ENCODE assay signal across 16 cellular contexts in the genomic region with DNA sequence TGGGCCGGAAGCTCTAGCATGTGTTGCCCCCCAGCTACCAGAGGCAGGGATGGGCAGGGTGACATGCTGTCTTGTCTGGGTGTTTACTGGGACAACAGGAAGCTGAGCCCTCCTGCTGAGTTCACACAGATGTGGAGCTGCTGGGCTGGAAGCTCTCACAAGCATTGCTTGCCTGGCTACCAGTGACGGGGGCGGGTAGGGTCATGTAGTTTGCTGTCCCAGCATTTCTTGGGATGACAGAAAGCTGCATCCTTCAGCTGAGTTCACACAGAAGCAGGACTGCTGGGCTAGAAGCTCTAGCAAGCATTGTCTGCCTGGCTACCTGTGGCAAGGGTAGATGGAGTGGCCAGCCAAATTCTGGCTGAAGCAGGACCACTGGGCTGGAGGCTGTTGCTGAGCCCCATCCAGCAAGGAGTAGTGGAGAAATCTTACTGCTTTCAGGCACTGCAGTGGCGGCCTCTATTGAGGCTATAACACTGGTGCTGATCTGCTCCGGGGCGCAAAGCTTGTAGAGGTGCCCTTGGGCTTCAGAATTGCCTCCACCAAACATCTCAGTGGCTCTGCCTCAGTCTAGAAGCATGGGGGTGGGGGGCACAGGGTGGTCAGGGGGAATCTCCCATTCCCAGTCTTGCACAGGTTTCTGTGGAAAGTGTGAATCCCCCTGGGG. TPM values are rescaled to one million over a fixed set of nuclear protein-coding genes. Genes with fewer than 3 reads are reported as not detected.
A peak's percentile ranks its signal among the peaks of the same experiment; 100 is the strongest.
DNase-seq lines count a peak whose midpoint lies in the region; ATAC-seq and TF ChIP-seq lines count a peak whose summit lies in the region.
"Had no signal": no experiment of that assay in that cellular context is flagged by ENCODE, and none has a peak within 500 bp of the region (broad histone marks: within the 10 kb centered on the region; RNA-seq: fewer than 3 reads in every experiment).

No MANE protein-coding gene starts in this region.

- peaks cover 13% of the 10 kb centered on the region; the same call in 1 of the 2 replicates for H3K4me1 Mint-ChIP-seq in WTC11
- H3K4me1 Mint-ChIP-seq: nephron had no signal

- no peak overlapping the region for H3K4me3 Mint-ChIP-seq in WTC11
- H3K4me3 Mint-ChIP-seq: brain, nephron had no signal

- no peak overlapping the region for H3K27ac ChIP-seq in MM.1S (ENCODE audit: low read length)

- H3K79me2 ChIP-seq in MM.1S (ENCODE audit: low read length): peaks cover 43% of the 10 kb centered on the region

- TF ChIP-seq CTCF in WTC11 (IDR thresholded peaks at IDR 0.05): no peak
- TF ChIP-seq CTCF in MM.1S (IDR thresholded peaks at IDR 0.05; ENCODE audit: low read length): no peak

- H3K27ac Mint-ChIP-seq in WTC11: no peak overlapping the region
- H3K27ac Mint-ChIP-seq: brain, nephron had no signal

- H3K4me1 ChIP-seq in MM.1S (ENCODE audit: low read length): no peaks in the 10 kb centered on the region

- CTCF ChIA-PET in WTC11 (lab: Charles Lee): interaction anchor here (1.0 to 1.4 kb wide), 2 partner anchors 21 to 111 kb away, joined by 3 to 4 read pairs; no protein-coding TSS in a partner anchor

- H3K36me3 ChIP-seq in MM.1S (replicated peaks; ENCODE audit: insufficient read depth, low read length): no peaks in the 10 kb centered on the region

- H3K9ac ChIP-seq in MM.1S (ENCODE audit: low read length): no peak overlapping the region

- no peaks in the 10 kb centered on the region for H4K20me1 ChIP-seq in MM.1S (ENCODE audit: insufficient read depth, low read length)

- H3K36me3 Mint-ChIP-seq in WTC11: peaks cover 12% of the 10 kb centered on the region

- peak; percentile 66 for ATAC-seq in WTC11
- no peak for ATAC-seq in HG02759 (IDR thresholded peaks at IDR 0.05; ENCODE audit: unreplicated experiment)

- POLR2A ChIA-PET in WTC11 (lab: Charles Lee): no interaction called here

- no peaks in the 10 kb centered on the region for H3K9me3 ChIP-seq in MM.1S (replicated peaks; ENCODE audit: insufficient read depth, low read length)

- no peak overlapping the region for H3K4me3 ChIP-seq in MM.1S (ENCODE audit: low read length)

- no peaks in the 10 kb centered on the region for H3K9me2 ChIP-seq in MM.1S (replicated peaks; ENCODE audit: insufficient read depth, low read length)

- no peak overlapping the region for H3K4me2 ChIP-seq in MM.1S (ENCODE audit: low read depth, low read length)

- no peaks in the 10 kb centered on the region for H3K27me3 Mint-ChIP-seq in WTC11 (ENCODE audit: low read depth)
- H3K27me3 Mint-ChIP-seq: brain had no signal

- no peaks in the 10 kb centered on the region for H3F3A ChIP-seq in MM.1S (ENCODE audit: insufficient read depth, low read length)

- DNase-seq in AG08395 (ENCODE audit: low spot score) (peak; percentile 14), D341Med (ENCODE audit: low spot score) (peak; percentile 14), WTC11 (ENCODE audit: low spot score) (peak; percentile 23), islet precursor cell (peak; percentile 57), MM.1S (no peak)
- no peak for DNase-seq in activated naive CD4-positive, alpha-beta T cell treated with anti-CD3 and anti-CD28 coated beads, Interleukin-2, amount 50 U/mL, for 16 hours
- DNase-seq: activated CD4-positive, CD25-positive, alpha-beta regulatory T cell; activated CD8-positive, alpha-beta memory T cell treated with anti-CD3 and anti-CD28 coated beads, Interleukin-2, amount 50 U/mL, for 4 hours; activated naive CD4-positive, alpha-beta T cell treated with Interleukin-2 at 50 U/mL for 16 hours; hypothalamus; mammary epithelial cell; substantia nigra; T-helper 1 cell had no signal

- no peak overlapping the region for H2AFZ ChIP-seq in MM.1S (ENCODE audit: low read length)

- no peaks in the 10 kb centered on the region for H3K27me3 ChIP-seq in MM.1S (replicated peaks; ENCODE audit: insufficient read depth, low read length)

- peaks cover 38% of the 10 kb centered on the region for H3K9me3 Mint-ChIP-seq in WTC11

TF ChIP-seq in WTC11, 78 proteins besides CTCF, POLR2A, EP300 and RAD21:
- peak; percentile 78 for TF ChIP-seq ZNF317 (CRISPR knock-in tag; IDR thresholded peaks at IDR 0.05; ENCODE audit: borderline replicate concordance, low read depth)
- TF ChIP-seq, protein P1, sequence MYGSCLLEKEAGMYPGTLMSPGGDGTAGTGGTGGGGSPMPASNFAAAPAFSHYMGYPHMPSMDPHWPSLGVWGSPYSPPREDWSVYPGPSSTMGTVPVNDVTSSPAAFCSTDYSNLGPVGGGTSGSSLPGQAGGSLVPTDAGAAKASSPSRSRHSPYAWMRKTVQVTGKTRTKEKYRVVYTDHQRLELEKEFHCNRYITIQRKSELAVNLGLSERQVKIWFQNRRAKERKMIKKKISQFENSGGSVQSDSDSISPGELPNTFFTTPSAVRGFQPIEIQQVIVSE (CRISPR knock-in tag; IDR thresholded peaks at IDR 0.05; ENCODE audit: borderline replicate concordance): no peak

RNA-seq across cellular contexts. Expression of a gene that starts 25.1 kb away (rescaled TPM):
- total RNA-seq in WTC11 (2021): 7.1 to 9.9 TPM (median 8.2 TPM) in 3 replicates

RNA-seq across cellular contexts. Expression of a gene that starts 25.4 kb away (rescaled TPM):
- 48.5 to 50.8 TPM (median 49.0 TPM) in 3 replicates for total RNA-seq in WTC11 (2021)

Comparison
In these comparisons a context has a peak if more than half of its experiments do, and no peak if none do; other contexts are left out.
1. DNase-seq: peak in AG08395 (single experiment), D341Med (single experiment), WTC11 (single experiment) and islet precursor cell (single experiment); none in MM.1S (single experiment) and activated naive CD4-positive, alpha-beta T cell treated with anti-CD3 and anti-CD28 coated beads, Interleukin-2, amount 50 U/mL, for 16 hours (single experiment).